14 cellular contexts compared by ENCODE assay signal in genomic region chr11:9210224-9210921, GRCh38. TPM values are rescaled to one million over a fixed set of nuclear protein-coding genes. Genes with fewer than 3 reads are reported as not detected.
A peak's percentile ranks its signal among the peaks of the same experiment; 100 is the strongest.
DNase-seq lines count a peak whose midpoint lies in the region; ATAC-seq and TF ChIP-seq lines count a peak whose summit lies in the region.
"Had no signal": no experiment of that assay in that cellular context is flagged by ENCODE, and none has a peak within 500 bp of the region (broad histone marks: within the 10 kb centered on the region; RNA-seq: fewer than 3 reads in every experiment).

No MANE protein-coding gene starts in this region.

- no peaks in the 10 kb centered on the region for H3K27me3 Mint-ChIP-seq in activated naive CD4-positive, alpha-beta T cell treated with anti-CD3 and anti-CD28 coated beads for 36 hours (ENCODE audit: low read depth)
- no peaks in the 10 kb centered on the region for H3K27me3 Mint-ChIP-seq in activated naive CD4-positive, alpha-beta T cell treated with anti-CD3 and anti-CD28 coated beads, Interleukin-2, amount 10 ng/mL, durations not matched to agents 7 days and 5 days
- no peaks in the 10 kb centered on the region for H3K27me3 Mint-ChIP-seq in stimulated activated naive B cell treated with anti-CD40 and anti-IgM and Interleukin-4, amounts not matched to agents 10 μg/mL and 1 μg/mL and 100 μg/mL, for 72 hours

- no peaks in the 10 kb centered on the region for H3K36me3 Mint-ChIP-seq in activated naive CD4-positive, alpha-beta T cell treated with anti-CD3 and anti-CD28 coated beads for 36 hours (ENCODE audit: low read depth)
- peaks cover 3% of the 10 kb centered on the region for H3K36me3 Mint-ChIP-seq in activated naive CD4-positive, alpha-beta T cell treated with anti-CD3 and anti-CD28 coated beads, Interleukin-2, amount 10 ng/mL, durations not matched to agents 7 days and 5 days
- peaks cover 0 to 8% of the 10 kb centered on the region in 2 donors for H3K36me3 Mint-ChIP-seq in stimulated activated naive B cell treated with anti-CD40 and anti-IgM and Interleukin-4, amounts not matched to agents 10 μg/mL and 1 μg/mL and 100 μg/mL, for 72 hours

- POLR2A ChIA-PET in RWPE1 (lab: Yijun Ruan, JAX; ENCODE audit: low non-redundant PET) = interaction anchor here (0.6 kb wide), 1 partner anchor 96 kb away, joined by 3 read pairs; no protein-coding TSS in a partner anchor

- H3K27ac ChIP-seq in RWPE1 = peak overlapping the region; percentile 64
- H3K27ac ChIP-seq in epithelial cell of prostate = peak overlapping the region; percentile 79

- H3K9me3 Mint-ChIP-seq in activated naive CD4-positive, alpha-beta T cell treated with anti-CD3 and anti-CD28 coated beads for 36 hours = no peaks in the 10 kb centered on the region
- no peaks in the 10 kb centered on the region for H3K9me3 Mint-ChIP-seq in activated naive CD4-positive, alpha-beta T cell treated with anti-CD3 and anti-CD28 coated beads, Interleukin-2, amount 10 ng/mL, durations not matched to agents 7 days and 5 days
- H3K9me3 Mint-ChIP-seq in stimulated activated naive B cell treated with anti-CD40 and anti-IgM and Interleukin-4, amounts not matched to agents 10 μg/mL and 1 μg/mL and 100 μg/mL, for 72 hours = no peaks in the 10 kb centered on the region

- no peak for TF ChIP-seq CTCF in RWPE1 (conservative IDR thresholded peaks at IDR 0.05; ENCODE audit: low read depth)

- no peak for DNase-seq in activated naive CD4-positive, alpha-beta T cell treated with anti-CD3 and anti-CD28 coated beads for 36 hours
- DNase-seq in activated naive CD4-positive, alpha-beta T cell treated with anti-CD3 and anti-CD28 coated beads, Interleukin-2, amount 10 ng/mL, durations not matched to agents 7 days and 5 days = no peak
- DNase-seq in RWPE1 (ENCODE audit: low spot score) (no peak), epithelial cell of prostate (ENCODE audit: low read depth, low spot score) (no peak), activated gamma-delta T cell treated with Interleukin-2 at 50 U/mL for 16 hours (no peak), NCI-H2107 treated with DMSO at 0.1 percent for 48 hours (lab: John Stamatoyannopoulos, UW; ENCODE audit: unreplicated experiment) (no peak)
- no peak for DNase-seq in stimulated activated naive B cell treated with anti-CD40 and anti-IgM and Interleukin-4, amounts not matched to agents 10 μg/mL and 1 μg/mL and 100 μg/mL, for 72 hours
- DNase-seq: cerebellar nuclear complex, DMS53, kidney glomerular epithelial cell, NCI-H1105 treated with DMSO at 0.1 percent for 48 hours, NCI-H526 treated with DMSO at 0.1 percent for 48 hours, SHP77 had no signal

- CTCF ChIA-PET in activated naive CD4-positive, alpha-beta T cell treated with anti-CD3 and anti-CD28 coated beads for 36 hours (lab: Charles Lee) = interaction anchor here (0.9 to 1.5 kb wide), 2 partner anchors 41 to 296 kb away, joined by 3 read pairs; no protein-coding TSS in a partner anchor
- CTCF ChIA-PET in activated naive CD4-positive, alpha-beta T cell treated with anti-CD3 and anti-CD28 coated beads, Interleukin-2, amount 10 ng/mL, durations not matched to agents 7 days and 5 days (lab: Charles Lee) = interaction anchor here (1.0 kb wide), 1 partner anchor 21 kb away, joined by 4 read pairs; no protein-coding TSS in a partner anchor
- CTCF ChIA-PET in RWPE1 (lab: Yijun Ruan, JAX) = no interaction called here

- H3K27ac Mint-ChIP-seq in activated naive CD4-positive, alpha-beta T cell treated with anti-CD3 and anti-CD28 coated beads for 36 hours = peak overlapping the region; percentile 82
- no peak overlapping the region for H3K27ac Mint-ChIP-seq in activated naive CD4-positive, alpha-beta T cell treated with anti-CD3 and anti-CD28 coated beads, Interleukin-2, amount 10 ng/mL, durations not matched to agents 7 days and 5 days
- H3K27ac Mint-ChIP-seq in stimulated activated naive B cell treated with anti-CD40 and anti-IgM and Interleukin-4, amounts not matched to agents 10 μg/mL and 1 μg/mL and 100 μg/mL, for 72 hours = peak overlapping the region; percentile 88

- no peak for ATAC-seq in stimulated activated naive B cell treated with anti-CD40 and anti-IgM and Interleukin-4, amounts not matched to agents 10 μg/mL and 1 μg/mL and 100 μg/mL, for 72 hours (replicated peaks)
- ATAC-seq in HG02642 (IDR thresholded peaks at IDR 0.05; ENCODE audit: poor library complexity, unreplicated experiment) = no peak

- peak overlapping the region; percentile 5 for H3K4me3 Mint-ChIP-seq in activated naive CD4-positive, alpha-beta T cell treated with anti-CD3 and anti-CD28 coated beads for 36 hours
- H3K4me3 Mint-ChIP-seq in activated naive CD4-positive, alpha-beta T cell treated with anti-CD3 and anti-CD28 coated beads, Interleukin-2, amount 10 ng/mL, durations not matched to agents 7 days and 5 days = no peak overlapping the region
- peak overlapping the region; percentile 27 to 32 for H3K4me3 Mint-ChIP-seq in stimulated activated naive B cell treated with anti-CD40 and anti-IgM and Interleukin-4, amounts not matched to agents 10 μg/mL and 1 μg/mL and 100 μg/mL, for 72 hours

- H3K4me1 Mint-ChIP-seq in activated naive CD4-positive, alpha-beta T cell treated with anti-CD3 and anti-CD28 coated beads for 36 hours (ENCODE audit: low read depth) = peaks cover 64% of the 10 kb centered on the region
- H3K4me1 Mint-ChIP-seq in activated naive CD4-positive, alpha-beta T cell treated with anti-CD3 and anti-CD28 coated beads, Interleukin-2, amount 10 ng/mL, durations not matched to agents 7 days and 5 days = peaks cover 58% of the 10 kb centered on the region
- peaks cover 39 to 70% of the 10 kb centered on the region in 2 donors for H3K4me1 Mint-ChIP-seq in stimulated activated naive B cell treated with anti-CD40 and anti-IgM and Interleukin-4, amounts not matched to agents 10 μg/mL and 1 μg/mL and 100 μg/mL, for 72 hours

- intact Hi-C loops in activated naive CD4-positive, alpha-beta T cell treated with anti-CD3 and anti-CD28 coated beads for 36 hours (cut with micrococcal nuclease) = loop anchor here (2.0 kb wide), 3 partner anchors 52 to 250 kb away; partner anchors contain the start of gene ZNF143

RNA-seq across cellular contexts. Expression of gene DENND5A, which starts 54.8 kb away (rescaled TPM):
- 10 to 100 TPM; 62.3 to 63.5 TPM for total RNA-seq in activated naive CD4-positive, alpha-beta T cell treated with anti-CD3 and anti-CD28 coated beads for 36 hours
